Comparison of ENCODE assay signal across 15 cellular contexts in the genomic region with DNA sequence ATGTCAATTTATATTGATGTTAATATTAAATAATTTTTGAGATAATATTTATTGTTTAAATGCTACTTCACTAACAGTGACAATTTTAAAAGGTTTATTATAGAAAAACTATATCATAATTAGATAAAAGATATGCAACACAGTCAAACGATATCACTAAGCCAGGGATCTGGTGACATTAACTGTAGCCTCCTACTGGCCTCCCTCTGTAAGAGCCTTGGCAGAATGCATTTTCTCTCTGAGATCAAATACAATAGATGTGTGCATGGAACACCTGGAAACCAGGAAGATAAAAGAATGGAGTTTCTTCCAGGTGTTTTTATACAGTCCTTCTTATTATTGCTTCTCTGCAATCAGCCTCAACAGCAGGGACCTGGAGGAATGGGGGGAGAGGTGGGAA.
DNase-seq lines count a peak whose midpoint lies in the region; TF ChIP-seq lines count a peak whose summit lies in the region.
"Had no signal": no experiment of that assay in that cellular context is flagged by ENCODE, and none has a peak within 500 bp of the region (broad histone marks: within the 10 kb centered on the region; RNA-seq: fewer than 3 reads in every experiment).

No MANE protein-coding gene starts in this region.

- TF ChIP-seq CTCF in Caco-2 (IDR thresholded peaks at IDR 0.05; ENCODE audit: insufficient read depth in 1 of 2, low read depth in 1 of 2, low read length in 1 of 2, severe bottlenecking in 1 of 2, unreplicated experiment in 1 of 2): peak; percentile 31 to 36

- H3K4me3 ChIP-seq in Caco-2 (ENCODE audit: low read depth, low read length): no peak overlapping the region

- POLR2A ChIA-PET in Caco-2 (lab: Charles Lee): no interaction called here

- in situ Hi-C loops in SK-MEL-5 (cut with HindIII; ENCODE audit: low pct_unique_long_range_greater_than_20kb, low sequenced_read_pairs): no loop called here

- no peaks in the 10 kb centered on the region for H3K36me3 Mint-ChIP-seq in Caco-2 (ENCODE audit: insufficient read depth, unreplicated experiment)
- H3K36me3 Mint-ChIP-seq: IgD-negative memory B cell had no signal

- CTCF ChIA-PET in Caco-2 (lab: Charles Lee): no interaction called here

- DNase-seq in Caco-2: no peak
- DNase-seq in HuH-7 (ENCODE audit: low spot score): peak; percentile 4
- DNase-seq in SK-MEL-5 (ENCODE audit: low read depth, low spot score): peak; percentile 21
- peak; percentile 18 for DNase-seq in iPS-NIHi11 (ENCODE audit: low spot score)
- no peak for DNase-seq in activated T-cell treated with anti-CD3 and anti-CD28 coated beads, Interleukin-2, amount 50 U/mL, for 48 hours
- DNase-seq in hypothalamus (lab: John Stamatoyannopoulos, UW): no peak
- no peak for DNase-seq in effector CD8-positive, alpha-beta T cell (lab: John Stamatoyannopoulos, UW)
- DNase-seq: activated CD4-positive, alpha-beta T cell treated with anti-CD3 and anti-CD28 coated beads, Interleukin-2, amount 10 ng/mL, durations not matched to agents 7 days and 5 days; amygdala; NCI-H187 treated with DMSO at 0.1 percent for 48 hours; stimulated activated naive CD8-positive, alpha-beta T cell treated with anti-CD3 and anti-CD28 coated beads, Interleukin-15, amount 100 ng/mL, for 72 hours; T-helper 1 cell had no signal

- no peak overlapping the region for H3K4me3 Mint-ChIP-seq in Caco-2 (ENCODE audit: unreplicated experiment)
- H3K4me3 Mint-ChIP-seq: activated CD4-positive, alpha-beta T cell treated with anti-CD3 and anti-CD28 coated beads, Interleukin-2, amount 10 ng/mL, durations not matched to agents 7 days and 5 days; activated T-helper 1 cell treated with anti-CD3 and anti-CD28 coated beads, Interleukin-12 subunit alpha, Interleukin-12 subunit beta, Interleukin-2, Interleukin-4 antibody, amounts not matched to agents 30 ng/mL and 10 ng/mL and 1 ng/mL, durations not matched to agents 14 hours and 24 hours and 36 hours; dendritic cell treated with granulocyte-macrophage colony-stimulating factor and Interleukin-4, amounts not matched to agents 40 ng/mL and 50 ng/mL, for 4 days; stimulated activated naive CD8-positive, alpha-beta T cell treated with anti-CD3 and anti-CD28 coated beads, Interleukin-15, amount 100 ng/mL, for 72 hours had no signal

- no peaks in the 10 kb centered on the region for H3K36me3 ChIP-seq in Caco-2 (ENCODE audit: control insufficient read depth, insufficient read depth, low read length)

- H3K27ac Mint-ChIP-seq in Caco-2 (ENCODE audit: unreplicated experiment): no peak overlapping the region
- H3K27ac Mint-ChIP-seq: activated CD4-positive, alpha-beta T cell treated with anti-CD3 and anti-CD28 coated beads, Interleukin-2, amount 10 ng/mL, durations not matched to agents 7 days and 5 days; activated T-helper 1 cell treated with anti-CD3 and anti-CD28 coated beads, Interleukin-12 subunit alpha, Interleukin-12 subunit beta, Interleukin-2, Interleukin-4 antibody, amounts not matched to agents 30 ng/mL and 10 ng/mL and 1 ng/mL, durations not matched to agents 14 hours and 24 hours and 36 hours; dendritic cell treated with granulocyte-macrophage colony-stimulating factor and Interleukin-4, amounts not matched to agents 40 ng/mL and 50 ng/mL, for 4 days; IgD-negative memory B cell; stimulated activated naive CD8-positive, alpha-beta T cell treated with anti-CD3 and anti-CD28 coated beads, Interleukin-15, amount 100 ng/mL, for 72 hours had no signal

- H3K9me3 ChIP-seq in Caco-2: no peaks in the 10 kb centered on the region

- H3K4me1 Mint-ChIP-seq in Caco-2 (ENCODE audit: low read depth, unreplicated experiment): no peaks in the 10 kb centered on the region
- H3K4me1 Mint-ChIP-seq: activated CD4-positive, alpha-beta T cell treated with anti-CD3 and anti-CD28 coated beads, Interleukin-2, amount 10 ng/mL, durations not matched to agents 7 days and 5 days; IgD-negative memory B cell; stimulated activated naive CD8-positive, alpha-beta T cell treated with anti-CD3 and anti-CD28 coated beads, Interleukin-15, amount 100 ng/mL, for 72 hours had no signal

- no peaks in the 10 kb centered on the region for H3K9me3 Mint-ChIP-seq in Caco-2 (ENCODE audit: unreplicated experiment)
- H3K9me3 Mint-ChIP-seq: activated CD4-positive, alpha-beta T cell treated with anti-CD3 and anti-CD28 coated beads, Interleukin-2, amount 10 ng/mL, durations not matched to agents 7 days and 5 days; activated T-helper 1 cell treated with anti-CD3 and anti-CD28 coated beads, Interleukin-12 subunit alpha, Interleukin-12 subunit beta, Interleukin-2, Interleukin-4 antibody, amounts not matched to agents 30 ng/mL and 10 ng/mL and 1 ng/mL, durations not matched to agents 14 hours and 24 hours and 36 hours; dendritic cell treated with granulocyte-macrophage colony-stimulating factor and Interleukin-4, amounts not matched to agents 40 ng/mL and 50 ng/mL, for 4 days had no signal

- intact Hi-C loops in Caco-2 (cut with micrococcal nuclease; ENCODE audit: unreplicated experiment): no loop called here

- no TSS peak for BruUV-seq in Caco-2 (replicated peaks; lab: Mats Ljungman, UMichigan)

- H3K27me3 Mint-ChIP-seq in Caco-2 (ENCODE audit: insufficient read depth, unreplicated experiment): no peaks in the 10 kb centered on the region
- H3K27me3 Mint-ChIP-seq: activated CD4-positive, alpha-beta T cell treated with anti-CD3 and anti-CD28 coated beads, Interleukin-2, amount 10 ng/mL, durations not matched to agents 7 days and 5 days; dendritic cell treated with granulocyte-macrophage colony-stimulating factor and Interleukin-4, amounts not matched to agents 40 ng/mL and 50 ng/mL, for 4 days; IgD-negative memory B cell; stimulated activated naive CD8-positive, alpha-beta T cell treated with anti-CD3 and anti-CD28 coated beads, Interleukin-15, amount 100 ng/mL, for 72 hours had no signal

- no peaks in the 10 kb centered on the region for H3K27me3 ChIP-seq in Caco-2 (replicated peaks; ENCODE audit: control insufficient read depth, insufficient read depth, low read length)

- H3K4me1 ChIP-seq in Caco-2: no peaks in the 10 kb centered on the region

Comparison
In these comparisons a context has a peak if more than half of its experiments do, and no peak if none do; other contexts are left out.
1. DNase-seq: peak in HuH-7 (single experiment), SK-MEL-5 (single experiment) and iPS-NIHi11 (single experiment); none in Caco-2 (0 of 2), activated T-cell treated with anti-CD3 and anti-CD28 coated beads, Interleukin-2, amount 50 U/mL, for 48 hours (0 of 2), hypothalamus (0 of 51) and effector CD8-positive, alpha-beta T cell (single experiment).